12 cellular contexts compared by ENCODE assay signal in the genomic region with DNA sequence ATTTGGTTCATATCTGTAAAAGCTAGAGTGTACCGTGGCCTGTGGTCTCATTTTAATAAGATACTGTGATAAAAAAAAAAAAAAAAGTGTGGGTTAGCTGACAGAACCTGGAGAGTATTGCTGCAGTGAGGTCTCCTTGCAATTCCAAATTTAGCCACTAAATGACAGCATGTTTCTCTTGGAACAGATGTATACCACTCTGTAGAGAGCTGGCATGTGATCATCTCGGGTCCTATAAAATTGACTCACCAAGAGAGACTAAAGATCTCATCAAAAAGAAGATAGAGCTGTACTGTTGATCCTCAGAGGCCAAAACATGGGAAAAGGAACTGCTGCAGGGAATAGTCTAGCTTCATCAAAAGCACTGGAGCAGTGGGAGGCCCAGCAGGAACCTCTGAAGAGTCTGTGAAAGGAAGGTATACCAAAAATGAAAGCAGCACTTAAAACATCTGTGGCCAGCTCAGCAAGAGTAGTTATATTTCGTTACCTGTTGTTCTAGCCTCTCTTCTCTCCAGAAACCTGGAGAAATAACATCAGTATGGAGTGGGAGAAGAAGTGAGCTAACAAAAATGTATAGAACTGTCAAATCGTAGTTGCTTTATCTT.
A peak's percentile ranks its signal among the peaks of the same experiment; 100 is the strongest.
DNase-seq lines count a peak whose midpoint lies in the region; ATAC-seq and TF ChIP-seq lines count a peak whose summit lies in the region.
"Had no signal": no experiment of that assay in that cellular context is flagged by ENCODE, and none has a peak within 500 bp of the region (broad histone marks: within the 10 kb centered on the region; RNA-seq: fewer than 3 reads in every experiment).

No MANE protein-coding gene starts in this region.

- H3K36me3 Mint-ChIP-seq in CD4-positive, alpha-beta memory T cell, result no peaks in the 10 kb centered on the region

- H3K36me3 ChIP-seq in DND-41 (ENCODE audit: insufficient read depth, low read length), result no peaks in the 10 kb centered on the region
- no peaks in the 10 kb centered on the region for H3K36me3 ChIP-seq in CD4-positive, alpha-beta memory T cell (ENCODE audit: insufficient read depth, low read length)
- H3K36me3 ChIP-seq in vagina, result no peaks in the 10 kb centered on the region

- no peak overlapping the region for H3K9ac ChIP-seq in DND-41 (ENCODE audit: low read depth, low read length)

- no peaks in the 10 kb centered on the region for H3K4me1 ChIP-seq in DND-41 (ENCODE audit: insufficient read depth, low read length)
- no peaks in the 10 kb centered on the region for H3K4me1 ChIP-seq in CD4-positive, alpha-beta memory T cell (ENCODE audit: insufficient read depth, low read length)
- H3K4me1 ChIP-seq in vagina, result no peaks in the 10 kb centered on the region

- H3K9me3 Mint-ChIP-seq in CD4-positive, alpha-beta memory T cell, result peaks cover 0 to 11% (median 5%) of the 10 kb centered on the region in 8 donors

- DNase-seq in DND-41 (no peak), SW480 (ENCODE audit: low spot score) (peak; percentile 47), kidney tubule cell (ENCODE audit: low spot score) (peak; percentile 40), lower leg skin (ENCODE audit: low spot score in 2 of 2) (no peak), vagina (ENCODE audit: extremely low spot score in 2 of 2) (no peak)
- DNase-seq in CD4-positive, alpha-beta memory T cell, result no peak
- DNase-seq: activated CD4-positive, alpha-beta T cell treated with anti-CD3 and anti-CD28 coated beads, Interleukin-2, amount 50 U/mL, for 4 hours; IMR-90 had no signal

- H3K4me2 ChIP-seq in DND-41 (ENCODE audit: insufficient read depth, low read length), result no peak overlapping the region

- CTCF ChIA-PET in CD4-positive, alpha-beta memory T cell (lab: Charles Lee; ENCODE audit: partially characterized antibody), result no interaction called here

- no peaks in the 10 kb centered on the region for H4K20me1 ChIP-seq in DND-41 (ENCODE audit: insufficient read depth, low read length)

- intact Hi-C loops in CD4-positive, alpha-beta memory T cell (cut with micrococcal nuclease), result no loop called here
- intact Hi-C loops in lower leg skin (cut with DNase I; ENCODE audit: low total_unique reads), result no loop called here
- intact Hi-C loops in vagina (cut with DNase I), result no loop called here

- no peaks in the 10 kb centered on the region for H3K27me3 ChIP-seq in DND-41 (ENCODE audit: insufficient read depth, low read length, poor library complexity)
- H3K27me3 ChIP-seq in CD4-positive, alpha-beta memory T cell (ENCODE audit: insufficient read depth, low read length), result no peaks in the 10 kb centered on the region
- no peaks in the 10 kb centered on the region for H3K27me3 ChIP-seq in vagina

- ATAC-seq in DND-41 (ENCODE audit: insufficient read depth, low read depth), result peak; percentile 60; the same call in 2 of the 3 replicates
- peak; percentile 83 for ATAC-seq in HG02981 (IDR thresholded peaks at IDR 0.05; ENCODE audit: unreplicated experiment)
- ATAC-seq in HG02870 (IDR thresholded peaks at IDR 0.05; ENCODE audit: unreplicated experiment), result no peak

- H3K4me3 ChIP-seq in DND-41 (ENCODE audit: low read depth in 1 of 2, low read length in 2 of 2) (no peak overlapping the region), lower leg skin (ENCODE audit: low read depth, poor library complexity, severe bottlenecking) (no peak overlapping the region), vagina (no peak overlapping the region)
- H3K4me3 ChIP-seq in CD4-positive, alpha-beta memory T cell (ENCODE audit: low read length in 2 of 2), result no peak overlapping the region

- H3K27ac ChIP-seq in DND-41 (ENCODE audit: low read length) (no peak overlapping the region), vagina (no peak overlapping the region)
- no peak overlapping the region for H3K27ac ChIP-seq in CD4-positive, alpha-beta memory T cell (ENCODE audit: low read depth, low read length)

- H2AFZ ChIP-seq in DND-41 (ENCODE audit: low read depth, low read length), result no peak overlapping the region

- 75 to 88% methylated on average over 4 of the region's 4 CpGs for WGBS in lower leg skin, 2 donors

- H3K4me3 Mint-ChIP-seq in CD4-positive, alpha-beta memory T cell, result no peak overlapping the region
- H3K4me3 Mint-ChIP-seq: dendritic cell treated with granulocyte-macrophage colony-stimulating factor and Interleukin-4, amounts not matched to agents 40 ng/mL and 50 ng/mL, for 4 days; nephron had no signal

- TF ChIP-seq POLR2A in lower leg skin (IDR thresholded peaks at IDR 0.05) (no peak), vagina (IDR thresholded peaks at IDR 0.05) (no peak)

- no peaks in the 10 kb centered on the region for H3K4me1 Mint-ChIP-seq in CD4-positive, alpha-beta memory T cell
- H3K4me1 Mint-ChIP-seq: nephron had no signal

- no peak overlapping the region for H3K27ac Mint-ChIP-seq in CD4-positive, alpha-beta memory T cell
- H3K27ac Mint-ChIP-seq: dendritic cell treated with granulocyte-macrophage colony-stimulating factor and Interleukin-4, amounts not matched to agents 40 ng/mL and 50 ng/mL, for 4 days; nephron had no signal

- H3K27me3 Mint-ChIP-seq in CD4-positive, alpha-beta memory T cell, result no peaks in the 10 kb centered on the region
- H3K27me3 Mint-ChIP-seq: dendritic cell treated with granulocyte-macrophage colony-stimulating factor and Interleukin-4, amounts not matched to agents 40 ng/mL and 50 ng/mL, for 4 days had no signal

- TF ChIP-seq CTCF in DND-41 (IDR thresholded peaks at IDR 0.05; ENCODE audit: borderline replicate concordance, extremely low read depth, low read length, poor library complexity, severe bottlenecking), result peak; percentile 30
- no peak for TF ChIP-seq CTCF in lower leg skin (IDR thresholded peaks at IDR 0.05)
- TF ChIP-seq CTCF in vagina (IDR thresholded peaks at IDR 0.05), result peak in 1 of 3 experiments; percentile 18

- POLR2A ChIA-PET in CD4-positive, alpha-beta memory T cell (lab: Charles Lee; ENCODE audit: partially characterized antibody), result no interaction called here

- H3K79me2 ChIP-seq in DND-41 (ENCODE audit: insufficient read depth, low read length), result no peaks in the 10 kb centered on the region

- H3K9me3 ChIP-seq in DND-41 (ENCODE audit: insufficient read depth, low read length, severe bottlenecking) (no peaks in the 10 kb centered on the region), vagina (no peaks in the 10 kb centered on the region)
- no peaks in the 10 kb centered on the region for H3K9me3 ChIP-seq in CD4-positive, alpha-beta memory T cell (ENCODE audit: control insufficient read depth in 1 of 2, low read length in 2 of 2)

Comparison
In these comparisons a context has a peak if more than half of its experiments do, and no peak if none do; other contexts are left out.
1. DNase-seq: peak in SW480 (single experiment) and kidney tubule cell (single experiment); none in DND-41 (single experiment), CD4-positive, alpha-beta memory T cell (0 of 5), lower leg skin (0 of 2) and vagina (0 of 2).